In the genomic region with DNA sequence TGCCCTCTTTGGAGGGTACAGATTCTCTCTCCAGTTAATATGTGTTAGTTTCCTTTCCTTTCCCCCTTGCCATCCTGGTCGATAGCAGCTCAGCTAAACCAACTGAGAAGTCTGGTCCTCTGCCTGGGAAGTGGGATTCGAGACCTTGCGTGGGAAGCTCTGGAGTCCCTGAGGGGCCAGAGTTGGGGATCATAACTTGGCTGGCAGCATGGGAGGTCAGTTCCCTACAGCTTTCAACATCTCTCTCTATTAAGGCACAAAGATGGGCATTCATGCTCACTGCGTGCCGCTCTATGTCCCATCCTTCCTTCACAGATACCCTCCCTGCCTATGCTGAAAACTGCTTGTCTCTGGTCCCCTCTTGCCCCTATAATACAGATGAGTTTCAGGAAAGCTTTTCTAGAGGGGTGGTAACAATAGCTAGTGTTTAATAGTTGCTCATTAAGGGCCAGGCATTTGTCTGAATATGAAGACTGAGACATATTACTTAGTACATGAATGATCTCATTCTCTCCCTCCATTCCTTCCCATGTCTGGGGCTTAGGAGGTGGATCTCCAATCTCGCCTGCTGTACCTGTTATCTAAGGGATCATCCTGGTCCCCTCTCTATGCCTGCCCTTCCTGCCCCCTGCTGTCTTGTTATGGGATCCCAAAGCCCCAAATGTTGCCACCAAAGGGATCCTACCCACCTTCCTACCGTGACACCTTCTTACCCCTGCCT, we compare ENCODE assay signal across 11 cellular contexts. TPM values are rescaled to one million over a fixed set of nuclear protein-coding genes. Genes with fewer than 3 reads are reported as not detected.
DNase-seq lines count a peak whose midpoint lies in the region; ATAC-seq and TF ChIP-seq lines count a peak whose summit lies in the region.
"Had no signal": no experiment of that assay in that cellular context is flagged by ENCODE, and none has a peak within 500 bp of the region (broad histone marks: within the 10 kb centered on the region; RNA-seq: fewer than 3 reads in every experiment).

No MANE protein-coding gene starts in this region.

- H3K36me3 Mint-ChIP-seq in activated CD4-positive, alpha-beta T cell treated with anti-CD3 and anti-CD28 coated beads, Interleukin-2, amount 10 ng/mL, durations not matched to agents 7 days and 5 days (ENCODE audit: low read depth) = no peaks in the 10 kb centered on the region

- H3K27me3 ChIP-seq in hepatocyte (no peaks in the 10 kb centered on the region), suprapubic skin (no peaks in the 10 kb centered on the region)

- H2AFZ ChIP-seq in hepatocyte = no peak overlapping the region

- DNase-seq in activated CD4-positive, alpha-beta T cell treated with anti-CD3 and anti-CD28 coated beads, Interleukin-2, amount 10 ng/mL, durations not matched to agents 7 days and 5 days = no peak
- DNase-seq in activated CD4-positive, alpha-beta T cell treated with anti-CD3 and anti-CD28 coated beads, Interleukin-2, amount 50 U/mL, for 1 hour = no peak
- DNase-seq in hepatocyte (ENCODE audit: low spot score) (no peak), suprapubic skin (ENCODE audit: low spot score in 2 of 2) (no peak)
- DNase-seq: activated CD4-positive, alpha-beta T cell treated with anti-CD3 and anti-CD28 coated beads, Interleukin-2, amount 10 ng/mL, durations not matched to agents 24 days and 14 days; NCI-H1417 treated with DMSO at 0.1 percent for 48 hours; PC-3; retina had no signal

- H3K4me2 ChIP-seq in hepatocyte = peak overlapping the region; percentile 67

- no peak overlapping the region for H3K4me3 Mint-ChIP-seq in activated CD4-positive, alpha-beta T cell treated with anti-CD3 and anti-CD28 coated beads, Interleukin-2, amount 10 ng/mL, durations not matched to agents 7 days and 5 days
- H3K4me3 Mint-ChIP-seq: activated CD4-positive, alpha-beta T cell treated with anti-CD3 and anti-CD28 coated beads, Interleukin-2, amount 10 ng/mL, durations not matched to agents 24 days and 14 days had no signal

- H3K4me1 Mint-ChIP-seq in activated CD4-positive, alpha-beta T cell treated with anti-CD3 and anti-CD28 coated beads, Interleukin-2, amount 10 ng/mL, durations not matched to agents 7 days and 5 days = peaks cover 40% of the 10 kb centered on the region

- H3K9me2 ChIP-seq in hepatocyte (replicated peaks; ENCODE audit: insufficient read depth) = no peaks in the 10 kb centered on the region

- peaks cover 71% of the 10 kb centered on the region for H3K4me1 ChIP-seq in hepatocyte (ENCODE audit: insufficient read depth)
- H3K4me1 ChIP-seq in suprapubic skin = peaks cover 83% of the 10 kb centered on the region

- no peak overlapping the region for H3K4me3 ChIP-seq in hepatocyte
- H3K4me3 ChIP-seq in suprapubic skin = no peak overlapping the region

- H3K9me3 Mint-ChIP-seq in activated CD4-positive, alpha-beta T cell treated with anti-CD3 and anti-CD28 coated beads, Interleukin-2, amount 10 ng/mL, durations not matched to agents 7 days and 5 days = no peaks in the 10 kb centered on the region
- H3K9me3 Mint-ChIP-seq: activated CD4-positive, alpha-beta T cell treated with anti-CD3 and anti-CD28 coated beads, Interleukin-2, amount 10 ng/mL, durations not matched to agents 24 days and 14 days had no signal

- no peak for ATAC-seq in HG03095 (IDR thresholded peaks at IDR 0.05; ENCODE audit: unreplicated experiment)
- no peak for ATAC-seq in HG03045 (IDR thresholded peaks at IDR 0.05; ENCODE audit: unreplicated experiment)
- ATAC-seq: PC-3 had no signal

- peaks cover 3% of the 10 kb centered on the region for H4K20me1 ChIP-seq in hepatocyte (ENCODE audit: insufficient read depth, poor library complexity, severe bottlenecking)

- peak overlapping the region; percentile 44 for H3K27ac Mint-ChIP-seq in activated CD4-positive, alpha-beta T cell treated with anti-CD3 and anti-CD28 coated beads, Interleukin-2, amount 10 ng/mL, durations not matched to agents 7 days and 5 days
- H3K27ac Mint-ChIP-seq: activated CD4-positive, alpha-beta T cell treated with anti-CD3 and anti-CD28 coated beads, Interleukin-2, amount 10 ng/mL, durations not matched to agents 24 days and 14 days had no signal

- no peaks in the 10 kb centered on the region for H3K27me3 Mint-ChIP-seq in activated CD4-positive, alpha-beta T cell treated with anti-CD3 and anti-CD28 coated beads, Interleukin-2, amount 10 ng/mL, durations not matched to agents 7 days and 5 days

- no peak for TF ChIP-seq CTCF in hepatocyte (IDR thresholded peaks at IDR 0.05; ENCODE audit: poor library complexity)
- no peak for TF ChIP-seq CTCF in suprapubic skin (IDR thresholded peaks at IDR 0.05)

- H3K27ac ChIP-seq in hepatocyte = peak overlapping the region; percentile 98
- H3K27ac ChIP-seq in suprapubic skin = peak overlapping the region; percentile 91

- WGBS in hepatocyte (ENCODE audit: low lambda C conversion rate, missing lambda C conversion rate) = 88% methylated on average over 7 of the region's 7 CpGs
- 85% methylated on average over 7 of the region's 7 CpGs for WGBS in suprapubic skin

- CTCF ChIA-PET in activated CD4-positive, alpha-beta T cell treated with anti-CD3 and anti-CD28 coated beads, Interleukin-2, amount 10 ng/mL, durations not matched to agents 7 days and 5 days (lab: Charles Lee) = interaction anchor here (0.6 to 4.6 kb wide), 9 partner anchors 9 to 66 kb away, joined by 3 to 74 read pairs (median 4); partner anchors contain the start of genes CSF3 and THRA

- POLR2A ChIA-PET in activated CD4-positive, alpha-beta T cell treated with anti-CD3 and anti-CD28 coated beads, Interleukin-2, amount 10 ng/mL, durations not matched to agents 7 days and 5 days (lab: Charles Lee) = no interaction called here

- TF ChIP-seq EP300 in suprapubic skin (IDR thresholded peaks at IDR 0.05) = no peak

- TF ChIP-seq POLR2A in suprapubic skin (IDR thresholded peaks at IDR 0.05) = no peak

- peaks cover 61% of the 10 kb centered on the region for H3K79me2 ChIP-seq in hepatocyte

- H3K9me3 ChIP-seq in hepatocyte (ENCODE audit: low read depth) (no peaks in the 10 kb centered on the region), suprapubic skin (no peaks in the 10 kb centered on the region)

- H3K36me3 ChIP-seq in hepatocyte (replicated peaks; ENCODE audit: insufficient read depth, low read depth) = no peaks in the 10 kb centered on the region
- peaks cover 26% of the 10 kb centered on the region for H3K36me3 ChIP-seq in suprapubic skin

RNA-seq across cellular contexts. Expression of gene THRA, which starts 10.8 kb away (rescaled TPM):
- total RNA-seq in activated CD4-positive, alpha-beta T cell treated with anti-CD3 and anti-CD28 coated beads, Interleukin-2, amount 10 ng/mL, durations not matched to agents 7 days and 5 days = 1 to 10 TPM; 8.6 to 9.1 TPM
- 35.3 and 40.2 TPM in 2 replicates for total RNA-seq in hepatocyte
- polyA plus RNA-seq in hepatocyte = 20.7 and 22.5 TPM in 2 replicates
- 10 to 100 TPM; 32.6 to 69.9 (median 48.9) TPM for total RNA-seq in suprapubic skin

RNA-seq across cellular contexts. Expression of gene MED24, which starts 19.4 kb away (rescaled TPM):
- 100 to 1,000 TPM in 1 of 2 experiments, 10 to 100 TPM in 1; 92.1 to 102 TPM for total RNA-seq in activated CD4-positive, alpha-beta T cell treated with anti-CD3 and anti-CD28 coated beads, Interleukin-2, amount 10 ng/mL, durations not matched to agents 7 days and 5 days
- total RNA-seq in hepatocyte = 55.7 and 66.8 TPM in 2 replicates
- polyA plus RNA-seq in hepatocyte = 69.8 and 69.9 TPM in 2 replicates
- 100 to 1,000 TPM in 1 of 4 donors, 10 to 100 TPM in 3; 67.4 to 198 (median 80.3) TPM for total RNA-seq in suprapubic skin

RNA-seq across cellular contexts. Expression of gene NR1D1, which starts 26.8 kb away (rescaled TPM):
- 1 to 10 TPM; 5.5 to 5.8 TPM for total RNA-seq in activated CD4-positive, alpha-beta T cell treated with anti-CD3 and anti-CD28 coated beads, Interleukin-2, amount 10 ng/mL, durations not matched to agents 7 days and 5 days
- total RNA-seq in hepatocyte (2.3 and 3.0 TPM in 2 replicates), suprapubic skin (100 to 1,000 TPM in 2 of 4 donors, 10 to 100 TPM in 2; 62.1 to 184 (median 96.0) TPM)
- polyA plus RNA-seq in hepatocyte = 6.9 and 7.1 TPM in 2 replicates

RNA-seq across cellular contexts. Expression of gene MSL1, which starts 48.2 kb away (rescaled TPM):
- total RNA-seq in activated CD4-positive, alpha-beta T cell treated with anti-CD3 and anti-CD28 coated beads, Interleukin-2, amount 10 ng/mL, durations not matched to agents 7 days and 5 days = 10 to 100 TPM; 95.4 to 97.1 TPM
- total RNA-seq in hepatocyte (71.9 and 81.6 TPM in 2 replicates), suprapubic skin (100 to 1,000 TPM in 1 of 4 donors, 10 to 100 TPM in 3; 69.3 to 166 (median 86.9) TPM)
- 26.7 and 31.4 TPM in 2 replicates for polyA plus RNA-seq in hepatocyte

RNA-seq across cellular contexts. Expression of gene CSF3, which starts 58.4 kb away (rescaled TPM):
- not detected for total RNA-seq in activated CD4-positive, alpha-beta T cell treated with anti-CD3 and anti-CD28 coated beads, Interleukin-2, amount 10 ng/mL, durations not matched to agents 7 days and 5 days
- total RNA-seq in hepatocyte = 0.12 TPM in 1 of 2 replicates, not detected in the other
- 0.36 TPM in 1 of 2 replicates, not detected in the other for polyA plus RNA-seq in hepatocyte
- 1 to 10 TPM in 1 of 4 donors, not detected in 3; 5.0 TPM for total RNA-seq in suprapubic skin
- total RNA-seq: A673; activated CD4-positive, alpha-beta T cell treated with anti-CD3 and anti-CD28 coated beads, Interleukin-2, amount 10 ng/mL, durations not matched to agents 24 days and 14 days had no signal

Comparison
In these comparisons a context has a peak if more than half of its experiments do, and no peak if none do; other contexts are left out.
1. RNA of gene NR1D1, which starts 26.8 kb away (total RNA-seq): 62.1 to 184 TPM in suprapubic skin; 5.5 to 5.8 TPM in activated CD4-positive, alpha-beta T cell treated with anti-CD3 and anti-CD28 coated beads, Interleukin-2, amount 10 ng/mL, durations not matched to agents 7 days and 5 days and 2.3 to 3.0 TPM in hepatocyte; every median in the first group is over 4 times any median in the second.